32 cellular contexts compared by ENCODE assay signal in the genomic region with DNA sequence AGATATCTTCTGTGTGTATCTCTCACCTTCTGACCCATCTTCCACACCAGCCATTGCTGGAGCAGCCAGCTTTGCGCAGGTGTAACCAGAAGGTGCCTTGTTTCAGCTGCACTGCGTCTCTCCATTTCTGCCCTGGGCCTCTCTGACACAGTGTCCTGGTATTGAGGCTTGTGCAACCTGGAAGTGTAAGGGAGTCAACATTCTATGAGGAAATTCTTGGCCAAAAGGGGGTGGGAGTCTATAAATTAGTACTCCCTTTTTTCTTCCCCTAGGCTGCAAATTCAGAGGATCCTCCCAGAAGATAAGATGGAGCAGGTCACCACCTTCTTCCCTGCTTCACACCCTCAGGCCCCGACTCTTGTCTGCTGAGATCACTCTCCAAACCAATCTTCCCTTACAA.
"Had no signal": no experiment of that assay in that cellular context is flagged by ENCODE, and none has a peak within 500 bp of the region (broad histone marks: within the 10 kb centered on the region; RNA-seq: fewer than 3 reads in every experiment).

No MANE protein-coding gene starts in this region.

- H3K9me3 ChIP-seq: breast epithelium had no signal

- H3K4me3 Mint-ChIP-seq: activated CD4-positive, alpha-beta memory T cell treated with anti-CD3 and anti-CD28 coated beads, Interleukin-2, amount 10 ng/mL, durations not matched to agents 7 days and 5 days; activated CD4-positive, alpha-beta T cell treated with anti-CD3 and anti-CD28 coated beads for 36 hours; activated naive CD4-positive, alpha-beta T cell treated with anti-CD3 and anti-CD28 coated beads for 36 hours; activated naive CD8-positive, alpha-beta T cell; activated T-helper 17 cell treated with anti-CD3 and anti-CD28 coated beads, Interleukin-2, amount 50 U/mL, for 72 hours; T-cell had no signal

- H3K27me3 ChIP-seq: breast epithelium had no signal

- H3K9me3 Mint-ChIP-seq: activated naive CD4-positive, alpha-beta T cell treated with anti-CD3 and anti-CD28 coated beads for 36 hours had no signal

- H3K27ac Mint-ChIP-seq: activated CD4-positive, alpha-beta memory T cell treated with anti-CD3 and anti-CD28 coated beads, Interleukin-2, amount 10 ng/mL, durations not matched to agents 7 days and 5 days; activated CD4-positive, alpha-beta T cell treated with anti-CD3 and anti-CD28 coated beads for 36 hours; activated naive CD4-positive, alpha-beta T cell treated with anti-CD3 and anti-CD28 coated beads for 36 hours; activated naive CD8-positive, alpha-beta T cell; activated T-helper 17 cell treated with anti-CD3 and anti-CD28 coated beads, Interleukin-2, amount 50 U/mL, for 72 hours; T-cell had no signal

- H3K36me3 ChIP-seq: breast epithelium had no signal

- ATAC-seq: activated CD4-positive, alpha-beta T cell treated with anti-CD3 and anti-CD28 coated beads for 36 hours; activated T-helper 17 cell treated with anti-CD3 and anti-CD28 coated beads, Interleukin-2, amount 50 U/mL, for 72 hours; Panc1; Right ventricle myocardium inferior; T-cell had no signal

- DNase-seq: activated CD4-positive, alpha-beta memory T cell treated with anti-CD3 and anti-CD28 coated beads, Interleukin-2, amount 10 ng/mL, durations not matched to agents 7 days and 5 days; activated CD4-positive, alpha-beta T cell treated with anti-CD3 and anti-CD28 coated beads for 36 hours; activated CD4-positive, alpha-beta T cell treated with anti-CD3 and anti-CD28 coated beads, Interleukin-2, amount 50 U/mL, for 1 hour; activated CD4-positive, CD25-positive, alpha-beta regulatory T cell; activated gamma-delta T cell; activated naive CD4-positive, alpha-beta T cell treated with anti-CD3 and anti-CD28 coated beads for 36 hours; activated T-cell treated with anti-CD3 and anti-CD28 coated beads for 4 hours; activated T-cell treated with anti-CD3 and anti-CD28 coated beads, Interleukin-2, amount 50 U/mL, for 48 hours; anterior cingulate cortex; caudate nucleus; KBM-7; NCI-H1048; NCI-H2029; NCI-H2107; NCI-H2171 treated with DMSO at 0.1 percent for 48 hours; NCI-H345; NCI-H510A; NCI-H526 treated with DMSO at 0.1 percent for 48 hours; NCI-H82; NK-92 treated with Interleukin-12 subunit alpha and Interleukin-12 subunit beta, amount 100 ng/mL, for 24 hours; OCI-M1; RPMI8226; T-cell; T-helper 2 cell; T1000 had no signal

- H3K4me3 ChIP-seq: breast epithelium, SK-N-MC had no signal

- H3K4me1 ChIP-seq: breast epithelium had no signal

- H3K27me3 Mint-ChIP-seq: activated CD4-positive, alpha-beta memory T cell treated with anti-CD3 and anti-CD28 coated beads, Interleukin-2, amount 10 ng/mL, durations not matched to agents 7 days and 5 days; activated CD4-positive, alpha-beta T cell treated with anti-CD3 and anti-CD28 coated beads for 36 hours; activated naive CD8-positive, alpha-beta T cell; activated T-helper 17 cell treated with anti-CD3 and anti-CD28 coated beads, Interleukin-2, amount 50 U/mL, for 72 hours; T-cell had no signal

- H3K27ac ChIP-seq: breast epithelium, SK-N-MC, VCaP had no signal

- H3K4me1 Mint-ChIP-seq: activated CD4-positive, alpha-beta memory T cell treated with anti-CD3 and anti-CD28 coated beads, Interleukin-2, amount 10 ng/mL, durations not matched to agents 7 days and 5 days; T-cell had no signal
